ENCODE assay signal across 8 cellular contexts in genomic region chr12:15532364-15532977, GRCh38.
DNase-seq lines count a peak whose midpoint lies in the region; ATAC-seq lines count a peak whose summit lies in the region.

No MANE protein-coding gene starts in this region.

- H3K4me3 ChIP-seq in adipocyte (ENCODE audit: low read length): no peak overlapping the region

- ATAC-seq in GM19372 (IDR thresholded peaks at IDR 0.05; ENCODE audit: low read depth, unreplicated experiment): peak; percentile 54
- ATAC-seq in HG03432 (IDR thresholded peaks at IDR 0.05; ENCODE audit: unreplicated experiment): peak; percentile 82

- in situ Hi-C loops in Caki2 (cut with HindIII; ENCODE audit: low pct_unique_long_range_greater_than_20kb, low sequenced_read_pairs): no loop called here

- no peaks in the 10 kb centered on the region for H3K27me3 ChIP-seq in adipocyte (replicated peaks; ENCODE audit: control insufficient read depth, insufficient read depth, low read length)

- peak; percentile 65 for DNase-seq in Caki2 (ENCODE audit: low read depth)
- peak; percentile 65 for DNase-seq in RPMI7951 (ENCODE audit: low read depth)
- DNase-seq in adipocyte (ENCODE audit: low read depth): peak; percentile 85
- peak; percentile 73 for DNase-seq in iPS-NIHi11 (ENCODE audit: low spot score)
- peak; percentile 20 for DNase-seq in stimulated activated CD4-positive, alpha-beta T cell treated with anti-CD3 and anti-CD28 coated beads, Interleukin-4, amount 100 ng/mL, for 1 hour
- DNase-seq in NCI-H1436 (lab: John Stamatoyannopoulos, UW): no peak

- peaks cover 46% of the 10 kb centered on the region for H3K4me1 ChIP-seq in adipocyte (ENCODE audit: control insufficient read depth, insufficient read depth, low read length)

- peak overlapping the region; percentile 1 for H3K9ac ChIP-seq in adipocyte (ENCODE audit: low read length)

- no peaks in the 10 kb centered on the region for H3K36me3 ChIP-seq in adipocyte (ENCODE audit: control insufficient read depth, insufficient read depth, low read length, severe bottlenecking)

- H3K9me3 ChIP-seq in adipocyte (ENCODE audit: control insufficient read depth, low read length): peaks cover 11% of the 10 kb centered on the region
